Comparison of ENCODE assay signal across 19 cellular contexts in genomic region chr18:44914028-44914427, GRCh38.
DNase-seq lines count a peak whose midpoint lies in the region; ATAC-seq and TF ChIP-seq lines count a peak whose summit lies in the region.
"Had no signal": no experiment of that assay in that cellular context is flagged by ENCODE, and none has a peak within 500 bp of the region (broad histone marks: within the 10 kb centered on the region; RNA-seq: fewer than 3 reads in every experiment).

No MANE protein-coding gene starts in this region.

- H3K4me3 ChIP-seq in RWPE2 (ENCODE audit: severe bottlenecking) = no peak overlapping the region
- H3K4me3 ChIP-seq in gastroesophageal sphincter = no peak overlapping the region
- H3K4me3 ChIP-seq: A549; BLaER1 treated with 17β-estradiol and CSF1 and Interleukin-3, amounts not matched to agents 10 nM and 100 nM; GM23338 had no signal

- H3K4me1 ChIP-seq in RWPE2 (ENCODE audit: insufficient read depth, poor library complexity, severe bottlenecking) (no peaks in the 10 kb centered on the region), gastroesophageal sphincter (peaks cover 8 to 72% (median 13%) of the 10 kb centered on the region in 3 donors)
- H3K4me1 ChIP-seq: A549 had no signal

- peak overlapping the region; percentile 20 for H3K27ac Mint-ChIP-seq in type B pancreatic cell
- H3K27ac Mint-ChIP-seq: CD8-positive, alpha-beta T cell; GM23338 had no signal

- peaks cover 13% of the 10 kb centered on the region for H3K36me3 Mint-ChIP-seq in type B pancreatic cell
- H3K36me3 Mint-ChIP-seq: CD8-positive, alpha-beta T cell had no signal

- no peak for TF ChIP-seq POLR2A in gastroesophageal sphincter (IDR thresholded peaks at IDR 0.05)

- no peaks in the 10 kb centered on the region for H3K36me3 ChIP-seq in RWPE2 (ENCODE audit: low read depth)
- no peaks in the 10 kb centered on the region for H3K36me3 ChIP-seq in gastroesophageal sphincter
- H3K36me3 ChIP-seq: BLaER1 treated with 17β-estradiol and CSF1 and Interleukin-3, amounts not matched to agents 10 nM and 100 nM had no signal

- 70 to 80% methylated on average over 4 of the region's 5 CpGs for WGBS in gastroesophageal sphincter (ENCODE audit: low coverage in 1 of 2), 2 donors

- H3K27me3 Mint-ChIP-seq in type B pancreatic cell = no peaks in the 10 kb centered on the region

- ATAC-seq in RWPE2 (ENCODE audit: low read depth) (peak; percentile 17; the same call in 1 of the 3 replicates), esophagus mucosa (peak; percentile 94), gastroesophageal sphincter (no peak), HG03139 (IDR thresholded peaks at IDR 0.05; ENCODE audit: unreplicated experiment) (no peak)
- ATAC-seq: A549; CD8-positive, alpha-beta T cell; GM23338 had no signal

- H3K9me3 ChIP-seq in RWPE2 (ENCODE audit: severe bottlenecking) = no peaks in the 10 kb centered on the region
- H3K9me3 ChIP-seq in gastroesophageal sphincter = no peaks in the 10 kb centered on the region
- H3K9me3 ChIP-seq: A549 had no signal

- H3K27ac ChIP-seq in RWPE2 (ENCODE audit: poor library complexity, severe bottlenecking) (no peak overlapping the region), gastroesophageal sphincter (no peak overlapping the region)
- H3K27ac ChIP-seq: 22Rv1; A549; BLaER1 treated with 17β-estradiol and CSF1 and Interleukin-3, amounts not matched to agents 10 nM and 100 nM had no signal

- H3K4me3 Mint-ChIP-seq in type B pancreatic cell = no peak overlapping the region
- H3K4me3 Mint-ChIP-seq: CD8-positive, alpha-beta T cell; GM23338 had no signal

- no peak for TF ChIP-seq EP300 in gastroesophageal sphincter (IDR thresholded peaks at IDR 0.05)

- H3K9me3 Mint-ChIP-seq in type B pancreatic cell = no peaks in the 10 kb centered on the region
- H3K9me3 Mint-ChIP-seq: CD8-positive, alpha-beta T cell; GM23338 had no signal

- DNase-seq in NCI-H748 (lab: John Stamatoyannopoulos, UW; ENCODE audit: unreplicated experiment) (peak; percentile 29), NCI-H748 treated with DMSO at 0.1 percent for 48 hours (lab: John Stamatoyannopoulos, UW) (no peak), RWPE2 (ENCODE audit: low spot score) (no peak), type B pancreatic cell (ENCODE audit: extremely low spot score, unreplicated experiment) (no peak), ecto neural progenitor cell (ENCODE audit: low spot score) (no peak)
- DNase-seq: Calu3; CD8-positive, alpha-beta T cell; DMS53; DND-41; EL; HCEC 1CT; IMR-90 had no signal

- TF ChIP-seq CTCF in RWPE2 (IDR thresholded peaks at IDR 0.05; ENCODE audit: poor library complexity, severe bottlenecking) (no peak), type B pancreatic cell (conservative IDR thresholded peaks at IDR 0.05) (no peak), gastroesophageal sphincter (IDR thresholded peaks at IDR 0.05) (no peak)

- H3K4me1 Mint-ChIP-seq in type B pancreatic cell (ENCODE audit: unreplicated experiment) = peaks cover 40% of the 10 kb centered on the region
- H3K4me1 Mint-ChIP-seq: GM23338 had no signal

- no peaks in the 10 kb centered on the region for H3K27me3 ChIP-seq in RWPE2 (ENCODE audit: insufficient read depth, poor library complexity, severe bottlenecking)
- no peaks in the 10 kb centered on the region for H3K27me3 ChIP-seq in gastroesophageal sphincter
- H3K27me3 ChIP-seq: BLaER1 treated with 17β-estradiol and CSF1 and Interleukin-3, amounts not matched to agents 10 nM and 100 nM had no signal

Comparison
In these comparisons a context has a peak if more than half of its experiments do, and no peak if none do; other contexts are left out.
1. ATAC-seq: peak in RWPE2 (single experiment) and esophagus mucosa (single experiment); none in gastroesophageal sphincter (single experiment) and HG03139 (single experiment).